ENCODE assay signal across 30 cellular contexts in the genomic region with DNA sequence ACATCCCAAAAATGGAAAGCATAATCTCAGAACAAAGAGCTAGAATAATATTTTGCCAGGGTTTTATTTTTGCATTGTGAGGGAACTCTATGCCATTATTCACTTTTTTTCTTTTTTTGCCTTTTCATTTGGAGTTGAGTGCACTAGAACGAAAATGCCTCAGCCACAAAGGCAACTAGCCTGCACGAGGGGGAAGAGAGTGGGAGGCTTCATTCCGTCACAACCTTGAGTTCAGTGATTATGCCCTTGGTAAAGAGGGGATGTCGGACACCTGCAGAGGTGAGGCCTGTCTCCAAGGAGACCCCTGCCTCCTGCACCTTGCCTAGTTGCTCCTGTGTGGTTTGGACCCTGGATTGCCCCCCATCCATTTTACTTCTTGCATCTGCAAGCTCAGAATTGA.
"Had no signal": no experiment of that assay in that cellular context is flagged by ENCODE, and none has a peak within 500 bp of the region (broad histone marks: within the 10 kb centered on the region; RNA-seq: fewer than 3 reads in every experiment).

No MANE protein-coding gene starts in this region.

- DNase-seq: activated CD4-positive, alpha-beta memory T cell treated with anti-CD3 and anti-CD28 coated beads, Interleukin-2, amount 10 ng/mL, durations not matched to agents 7 days and 5 days; activated CD4-positive, alpha-beta T cell treated with anti-CD3 and anti-CD28 coated beads for 1 hour; activated CD4-positive, alpha-beta T cell treated with anti-CD3 and anti-CD28 coated beads for 36 hours; activated CD4-positive, alpha-beta T cell treated with anti-CD3 and anti-CD28 coated beads for 48 hours; activated CD4-positive, alpha-beta T cell treated with anti-CD3 and anti-CD28 coated beads, Interleukin-2, amount 10 ng/mL, durations not matched to agents 7 days and 5 days; activated CD4-positive, alpha-beta T cell treated with anti-CD3 and anti-CD28 coated beads, Interleukin-2, amount 50 U/mL, for 48 hours; activated CD4-positive, CD25-positive, alpha-beta regulatory T cell; activated CD8-positive, alpha-beta memory T cell treated with anti-CD3 and anti-CD28 coated beads for 24 hours; activated CD8-positive, alpha-beta memory T cell treated with anti-CD3 and anti-CD28 coated beads, Interleukin-2, amount 10 ng/mL, durations not matched to agents 7 days and 5 days; activated CD8-positive, alpha-beta memory T cell treated with anti-CD3 and anti-CD28 coated beads, Interleukin-2, amount 50 U/mL, for 48 hours; activated CD8-positive, alpha-beta T cell treated with anti-CD3 and anti-CD28 coated beads, Interleukin-2, amount 10 ng/mL, durations not matched to agents 7 days and 5 days; activated effector memory CD4-positive, alpha-beta T cell treated with Interleukin-2 at 50 U/mL for 16 hours; activated gamma-delta T cell; activated naive CD4-positive, alpha-beta T cell treated with anti-CD3 and anti-CD28 coated beads, Interleukin-2, amount 10 ng/mL, durations not matched to agents 7 days and 5 days; activated naive CD4-positive, alpha-beta T cell treated with Interleukin-2 at 50 U/mL for 16 hours; activated naive CD8-positive, alpha-beta T cell treated with anti-CD3 and anti-CD28 coated beads, Interleukin-2, amount 10 ng/mL, durations not matched to agents 7 days and 5 days; activated naive CD8-positive, alpha-beta T cell treated with anti-CD3 and anti-CD28 coated beads, Interleukin-2, amount 50 U/mL, for 24 hours; activated T-cell treated with anti-CD3 and anti-CD28 coated beads, Interleukin-2, amount 50 U/mL, for 24 hours; activated T-cell treated with anti-CD3 and anti-CD28 coated beads, Interleukin-2, amount 50 U/mL, for 48 hours; amygdala; anterior cingulate cortex; cerebellar nuclear complex; SW 1271; T-helper 1 cell; T-helper 2 cell; T-helper 9 cell; WERI-Rb-1 had no signal

- ATAC-seq: activated CD4-positive, alpha-beta T cell treated with anti-CD3 and anti-CD28 coated beads for 36 hours; activated CD4-positive, CD25-positive, alpha-beta regulatory T cell treated with anti-CD3 and anti-CD28 coated beads, Interleukin-2, amount 50 U/mL, for 24 hours; activated CD8-positive, alpha-beta memory T cell treated with anti-CD3 and anti-CD28 coated beads, Interleukin-2, amount 10 ng/mL, durations not matched to agents 7 days and 5 days; activated CD8-positive, alpha-beta T cell treated with anti-CD3 and anti-CD28 coated beads, Interleukin-2, amount 10 ng/mL, durations not matched to agents 7 days and 5 days; activated naive CD8-positive, alpha-beta T cell treated with anti-CD3 and anti-CD28 coated beads, Interleukin-2, amount 50 U/mL, for 24 hours; WTC11 had no signal

- H3K27ac ChIP-seq: ascending aorta, WERI-Rb-1 had no signal
